In genomic region chr6:129736105-129736504, GRCh38 we compare ENCODE assay signal across 7 cellular contexts.
"Had no signal": no experiment of that assay in that cellular context is flagged by ENCODE, and none has a peak within 500 bp of the region (broad histone marks: within the 10 kb centered on the region; RNA-seq: fewer than 3 reads in every experiment).

No MANE protein-coding gene starts in this region.

- H3K27ac Mint-ChIP-seq: IgD-negative memory B cell had no signal

- H3K4me3 ChIP-seq: GM23248, HAP-1 had no signal

- H3K9me3 ChIP-seq: HAP-1 had no signal

- H3K9ac ChIP-seq: GM23248 had no signal

- H2AFZ ChIP-seq: GM23248 had no signal

- DNase-seq: GM23248, GOT3, H7, KG1 had no signal

- H3K4me1 ChIP-seq: HAP-1 had no signal

- FAIRE-seq: HTR-8/SVneo had no signal

- H3K27me3 Mint-ChIP-seq: IgD-negative memory B cell had no signal

- H3K27ac ChIP-seq: GM23248 had no signal

- H3K4me3 Mint-ChIP-seq: IgD-negative memory B cell had no signal

- H3K9me3 Mint-ChIP-seq: IgD-negative memory B cell had no signal

- H3K36me3 ChIP-seq: HAP-1 had no signal
